In the genomic region with DNA sequence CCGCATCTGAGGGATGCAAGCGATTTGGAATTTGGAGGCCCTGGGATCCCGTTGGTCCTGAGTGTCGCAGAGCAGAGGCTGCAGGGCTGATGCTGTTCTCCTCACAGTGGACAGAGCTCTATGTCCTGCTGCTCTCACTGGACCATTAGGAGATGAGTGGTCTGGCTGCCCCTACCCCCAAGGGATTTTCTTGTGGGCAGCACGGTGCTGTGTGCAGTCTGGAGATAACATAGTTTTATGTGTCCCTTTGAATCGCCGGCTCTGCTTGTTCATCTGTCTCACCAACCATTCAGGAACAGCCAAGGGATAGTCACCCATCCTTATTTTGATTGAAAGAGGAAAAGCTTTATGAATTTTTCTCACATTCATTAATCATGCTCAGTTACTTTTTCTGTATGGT, we compare ENCODE assay signal across 34 cellular contexts.
"Had no signal": no experiment of that assay in that cellular context is flagged by ENCODE, and none has a peak within 500 bp of the region (broad histone marks: within the 10 kb centered on the region; RNA-seq: fewer than 3 reads in every experiment).

No MANE protein-coding gene starts in this region.

- H3K4me3 ChIP-seq: adrenal gland, body of pancreas, breast epithelium had no signal

- H3K27ac ChIP-seq: adrenal gland, body of pancreas, brain microvascular endothelial cell, breast epithelium, WERI-Rb-1 had no signal

- H3K4me1 ChIP-seq: adrenal gland, body of pancreas, breast epithelium had no signal

- ATAC-seq: activated CD4-positive, alpha-beta T cell treated with anti-CD3 and anti-CD28 coated beads for 36 hours; activated CD4-positive, CD25-positive, alpha-beta regulatory T cell treated with anti-CD3 and anti-CD28 coated beads, Interleukin-2, amount 50 U/mL, for 24 hours; activated CD8-positive, alpha-beta memory T cell treated with anti-CD3 and anti-CD28 coated beads, Interleukin-2, amount 10 ng/mL, durations not matched to agents 7 days and 5 days; activated CD8-positive, alpha-beta T cell treated with anti-CD3 and anti-CD28 coated beads, Interleukin-2, amount 10 ng/mL, durations not matched to agents 7 days and 5 days; activated naive CD4-positive, alpha-beta T cell treated with anti-CD3 and anti-CD28 coated beads, Interleukin-2, amount 50 U/mL, for 72 hours; activated T-cell treated with anti-CD3 and anti-CD28 coated beads, Interleukin-2, amount 50 U/mL, for 4 hours; activated T-cell treated with anti-CD3 and anti-CD28 coated beads, Interleukin-2, amount 50 U/mL, for 72 hours; activated T-helper 17 cell treated with anti-CD3 and anti-CD28 coated beads, Interleukin-2, amount 50 U/mL, for 72 hours; body of pancreas; WTC11 had no signal

- H3K9me3 ChIP-seq: adrenal gland, body of pancreas, breast epithelium had no signal

- H3K27me3 ChIP-seq: adrenal gland, body of pancreas, brain microvascular endothelial cell, breast epithelium had no signal

- H3K36me3 ChIP-seq: adrenal gland, brain microvascular endothelial cell, breast epithelium, WERI-Rb-1 had no signal

- DNase-seq: activated CD4-positive, alpha-beta memory T cell treated with anti-CD3 and anti-CD28 coated beads, Interleukin-2, amount 10 ng/mL, durations not matched to agents 7 days and 5 days; activated CD4-positive, alpha-beta T cell treated with anti-CD3 and anti-CD28 coated beads for 1 hour; activated CD4-positive, alpha-beta T cell treated with anti-CD3 and anti-CD28 coated beads for 36 hours; activated CD4-positive, alpha-beta T cell treated with anti-CD3 and anti-CD28 coated beads for 48 hours; activated CD4-positive, alpha-beta T cell treated with anti-CD3 and anti-CD28 coated beads, Interleukin-2, amount 10 ng/mL, durations not matched to agents 7 days and 5 days; activated CD4-positive, alpha-beta T cell treated with anti-CD3 and anti-CD28 coated beads, Interleukin-2, amount 50 U/mL, for 48 hours; activated CD4-positive, CD25-positive, alpha-beta regulatory T cell; activated CD8-positive, alpha-beta memory T cell treated with anti-CD3 and anti-CD28 coated beads for 24 hours; activated CD8-positive, alpha-beta memory T cell treated with anti-CD3 and anti-CD28 coated beads, Interleukin-2, amount 10 ng/mL, durations not matched to agents 7 days and 5 days; activated CD8-positive, alpha-beta memory T cell treated with anti-CD3 and anti-CD28 coated beads, Interleukin-2, amount 50 U/mL, for 48 hours; activated CD8-positive, alpha-beta T cell treated with anti-CD3 and anti-CD28 coated beads, Interleukin-2, amount 10 ng/mL, durations not matched to agents 7 days and 5 days; activated effector memory CD4-positive, alpha-beta T cell treated with anti-CD3 and anti-CD28 coated beads, Interleukin-2, amount 50 U/mL, for 16 hours; activated gamma-delta T cell treated with Interleukin-2 at 50 U/mL for 16 hours; activated naive CD4-positive, alpha-beta T cell; activated naive CD4-positive, alpha-beta T cell treated with anti-CD3 and anti-CD28 coated beads for 36 hours; activated naive CD4-positive, alpha-beta T cell treated with anti-CD3 and anti-CD28 coated beads, Interleukin-2, amount 50 U/mL, for 16 hours; activated naive CD8-positive, alpha-beta T cell treated with anti-CD3 and anti-CD28 coated beads for 36 hours; activated T-cell treated with anti-CD3 and anti-CD28 coated beads, Interleukin-2, amount 50 U/mL, for 1 hour; activated T-cell treated with anti-CD3 and anti-CD28 coated beads, Interleukin-2, amount 50 U/mL, for 4 hours; activated T-cell treated with anti-CD3 and anti-CD28 coated beads, Interleukin-2, amount 50 U/mL, for 72 hours; adrenal gland; amniotic stem cell; aorta; body of pancreas; brain microvascular endothelial cell; central memory CD4-positive, alpha-beta T cell; T-helper 2 cell; T-helper 9 cell; WERI-Rb-1 had no signal
